9 cellular contexts compared by ENCODE assay signal in genomic region chr19:54172764-54173699, GRCh38. TPM values are rescaled to one million over a fixed set of nuclear protein-coding genes. Genes with fewer than 3 reads are reported as not detected.
DNase-seq lines count a peak whose midpoint lies in the region; ATAC-seq lines count a peak whose summit lies in the region.
"Had no signal": no experiment of that assay in that cellular context is flagged by ENCODE, and none has a peak within 500 bp of the region (broad histone marks: within the 10 kb centered on the region; RNA-seq: fewer than 3 reads in every experiment).

Gene TMC4, minus strand, starts transcription at chr19:54173160. Its CDS starts 43 bp downstream, at chr19:54173117.

- H3K9ac ChIP-seq in GM23248, result no peak within 1 kb of the TSS
- peak within 1 kb of the TSS; percentile 62 for H3K9ac ChIP-seq in rectal smooth muscle tissue (ENCODE audit: low read length)

- H3K9me3 ChIP-seq in GM23248 (ENCODE audit: low read depth) (no peaks in the 10 kb centered on the region), HAP-1 (no peaks in the 10 kb centered on the region)

- peak; percentile 33 for DNase-seq in GM23248
- peak; percentile 87 to 97 for DNase-seq in NCI-H526 (lab: John Stamatoyannopoulos, UW)
- peak; percentile 38 for DNase-seq in fibroblast of peridontal ligament (ENCODE audit: extremely low read depth)
- DNase-seq in glomerular visceral epithelial cell (ENCODE audit: extremely low spot score), result no peak
- DNase-seq in HAP-1 (ENCODE audit: low spot score in 2 of 2), result no peak

- no peak within 1 kb of the TSS for H3K27ac ChIP-seq in GM23248
- H3K27ac ChIP-seq in rectal smooth muscle tissue (ENCODE audit: low read depth, low read length), result no peak within 1 kb of the TSS
- H3K27ac ChIP-seq: HL-60 had no signal

- no peaks in the 10 kb centered on the region for H3K79me2 ChIP-seq in GM23248 (ENCODE audit: insufficient read depth)

- H3K27me3 ChIP-seq in GM23248 (replicated peaks; ENCODE audit: insufficient read depth) (no peaks in the 10 kb centered on the region), rectal smooth muscle tissue (ENCODE audit: control insufficient read depth, insufficient read depth, low read length) (no peaks in the 10 kb centered on the region), HAP-1 (ENCODE audit: low read depth) (no peaks in the 10 kb centered on the region)

- H3K36me3 ChIP-seq in GM23248 (ENCODE audit: low read depth) (0 out of 2 replicates have a peak, but pooled peaks cover 2% of the 10 kb centered on the region), rectal smooth muscle tissue (ENCODE audit: control insufficient read depth, insufficient read depth, low read length) (no peaks in the 10 kb centered on the region), HAP-1 (replicated peaks) (0 out of 2 replicates have a peak, but pooled peaks cover 2% of the 10 kb centered on the region)

- no peaks in the 10 kb centered on the region for H3F3A ChIP-seq in GM23248 (ENCODE audit: insufficient read depth)

- no peaks in the 10 kb centered on the region for H3K9me2 ChIP-seq in GM23248 (ENCODE audit: insufficient read depth)

- ATAC-seq in HG03460 (IDR thresholded peaks at IDR 0.05; ENCODE audit: unreplicated experiment) (no peak), GM18873 (IDR thresholded peaks at IDR 0.05; ENCODE audit: low FRiP score, unreplicated experiment) (no peak)

- in situ Hi-C loops in GM23248 (cut with MboI) (no loop called here), HAP-1 (cut with MboI; ENCODE audit: low sequenced_read_pairs) (no loop called here)

- no peak within 1 kb of the TSS for H3K4me2 ChIP-seq in GM23248 (ENCODE audit: unreplicated experiment)

- H4K20me1 ChIP-seq in GM23248 (ENCODE audit: insufficient read depth), result no peaks in the 10 kb centered on the region

- no peaks in the 10 kb centered on the region for H3K4me1 ChIP-seq in GM23248 (ENCODE audit: insufficient read depth)
- no peaks in the 10 kb centered on the region for H3K4me1 ChIP-seq in rectal smooth muscle tissue (ENCODE audit: control insufficient read depth, insufficient read depth, low read length)
- no peaks in the 10 kb centered on the region for H3K4me1 ChIP-seq in HAP-1

- 24 to 28% methylated on average over 24 of the region's 24 CpGs for WGBS in GM23248 (ENCODE audit: low coverage in 1 of 2, low lambda C conversion rate in 2 of 2, missing lambda C conversion rate in 2 of 2), 2 experiments

- no peak within 1 kb of the TSS for H2AFZ ChIP-seq in GM23248

- H3K4me3 ChIP-seq in GM23248 (no peak within 1 kb of the TSS), rectal smooth muscle tissue (ENCODE audit: low read length) (peak within 1 kb of the TSS; percentile 72), HAP-1 (no peak within 1 kb of the TSS)

RNA-seq across cellular contexts. Expression of gene TMC4, which starts in this region (rescaled TPM):
- total RNA-seq in GM23248 (2014; rRNA removed; shearing (Covaris generic)), result not detected in 2 replicates
- polyA plus RNA-seq in GM23248 (2016; fragmentation: Nextera tagmentation; extraction: Ambion mirVana), result 0.18 TPM in 1 of 2 replicates, not detected in the other

Comparison
In these comparisons a context has a peak if more than half of its experiments do, and no peak if none do; other contexts are left out.
1. Peak in DNase-seq in GM23248; RNA of the gene not detected or under 1 TPM.
2. DNase-seq: peak in NCI-H526 (2 of 2) and fibroblast of peridontal ligament (single experiment); none in glomerular visceral epithelial cell (single experiment) and HAP-1 (0 of 2).